ENCODE assay signal across 1 cellular context in the genomic region with DNA sequence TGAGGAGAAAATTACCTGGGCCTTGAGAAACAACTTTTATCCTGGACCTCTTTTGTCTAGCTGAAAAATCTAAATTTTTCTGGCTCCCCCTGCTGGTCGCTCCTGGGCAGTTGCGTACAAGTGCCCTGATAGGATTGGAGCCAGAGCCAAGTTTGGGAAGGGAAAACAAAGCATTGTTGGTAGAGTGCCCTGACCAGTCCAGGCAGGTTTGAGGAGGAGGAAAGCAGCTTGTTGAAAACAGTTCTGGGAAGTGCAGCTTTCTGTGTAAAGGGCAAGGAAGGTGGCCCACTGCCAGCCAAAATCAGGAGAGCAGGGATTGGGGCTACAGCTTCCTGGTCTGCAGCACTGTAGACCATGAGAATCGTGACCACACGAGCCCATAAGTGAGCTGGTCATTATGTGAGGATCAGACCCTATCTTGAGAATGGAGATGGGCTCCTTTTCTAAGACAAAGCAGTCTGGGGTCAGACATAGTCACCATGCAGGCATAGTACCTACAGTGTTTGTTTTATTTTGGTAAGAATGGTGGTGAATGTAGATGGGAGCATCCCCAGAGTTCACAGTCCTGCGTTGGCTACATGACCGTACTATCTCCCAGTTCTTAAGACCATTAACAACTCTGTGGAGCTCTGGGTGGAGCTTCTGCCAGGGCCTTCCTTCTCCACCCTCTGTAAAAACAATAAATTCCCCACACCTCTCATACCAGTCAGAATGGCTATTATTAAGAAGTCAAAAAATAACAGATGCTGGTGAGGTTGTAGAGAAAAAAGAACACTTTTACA.
A peak's percentile ranks its signal among the peaks of the same experiment; 100 is the strongest.
TF ChIP-seq lines count a peak whose summit lies in the region.

No MANE protein-coding gene starts in this region.

TF ChIP-seq in HCT116, 20 proteins besides CTCF, POLR2A, EP300 and RAD21:
- peak; percentile 28; the same call in 1 of the 2 replicates for TF ChIP-seq CBX3 (IDR thresholded peaks at IDR 0.05; ENCODE audit: low read depth)
- no peak for TF ChIP-seq ELF1 (IDR thresholded peaks at IDR 0.05; ENCODE audit: borderline replicate concordance, low read depth)
- no peak for TF ChIP-seq ZFX (IDR thresholded peaks at IDR 0.05)
